8 cellular contexts compared by ENCODE assay signal in the genomic region with DNA sequence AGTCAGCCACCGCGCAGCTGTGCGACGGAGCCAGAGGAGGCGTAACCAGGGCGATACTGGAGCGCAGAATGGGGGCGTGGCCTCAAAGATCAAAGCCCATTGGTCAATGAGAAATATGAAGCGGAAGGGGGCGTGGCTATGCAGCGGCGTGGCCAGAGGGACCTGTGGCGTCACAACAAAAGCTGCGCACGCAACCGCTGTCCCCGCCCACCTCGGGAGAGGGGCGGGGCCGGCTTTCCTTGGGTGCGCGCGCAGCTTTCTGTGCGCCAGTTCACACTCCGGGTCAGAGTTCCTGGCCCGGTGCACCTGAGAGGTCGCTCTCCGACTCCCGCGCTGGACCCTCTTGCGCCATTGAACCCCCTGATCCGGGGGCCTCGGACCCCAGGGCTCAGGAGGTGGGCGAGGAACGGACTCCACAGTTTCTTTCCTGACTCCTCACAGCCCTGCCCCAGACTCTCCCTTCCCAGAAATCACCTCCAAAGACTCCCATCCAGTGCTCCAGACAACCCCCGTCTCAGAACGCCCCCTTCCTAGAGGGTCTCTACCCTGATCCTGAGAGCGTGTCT. TPM values are rescaled to one million over a fixed set of nuclear protein-coding genes. Genes with fewer than 3 reads are reported as not detected.
A peak's percentile ranks its signal among the peaks of the same experiment; 100 is the strongest.
DNase-seq lines count a peak whose midpoint lies in the region; ATAC-seq and TF ChIP-seq lines count a peak whose summit lies in the region.

A gene (plus strand): TSS at position 269 of the 566 bp plus-strand sequence.

- H3K27me3 ChIP-seq in colonic mucosa: no peaks in the 10 kb centered on the region

- H3K9ac ChIP-seq in colonic mucosa (ENCODE audit: low read depth in 2 of 2, low read length in 2 of 2): peak within 1 kb of the TSS; percentile 94 to 98

- TF ChIP-seq CTCF in colonic mucosa (IDR thresholded peaks at IDR 0.05): no peak

- peak within 1 kb of the TSS; percentile 93 for H3K4me3 Mint-ChIP-seq in activated CD4-positive, alpha-beta T cell treated with anti-CD3 and anti-CD28 coated beads, Interleukin-2, amount 10 ng/mL, durations not matched to agents 24 days and 14 days

- no peaks in the 10 kb centered on the region for H3K9me3 ChIP-seq in colonic mucosa

- H3K9me3 Mint-ChIP-seq in activated CD4-positive, alpha-beta T cell treated with anti-CD3 and anti-CD28 coated beads, Interleukin-2, amount 10 ng/mL, durations not matched to agents 24 days and 14 days: no peaks in the 10 kb centered on the region

- peaks cover 45% of the 10 kb centered on the region for H3K4me1 Mint-ChIP-seq in activated CD4-positive, alpha-beta T cell treated with anti-CD3 and anti-CD28 coated beads, Interleukin-2, amount 10 ng/mL, durations not matched to agents 24 days and 14 days

- H3K27ac ChIP-seq in colonic mucosa: peak within 1 kb of the TSS; percentile 69

- peaks cover 28% of the 10 kb centered on the region for H3K36me3 Mint-ChIP-seq in activated CD4-positive, alpha-beta T cell treated with anti-CD3 and anti-CD28 coated beads, Interleukin-2, amount 10 ng/mL, durations not matched to agents 24 days and 14 days (ENCODE audit: low read depth)

- intact Hi-C loops in activated CD4-positive, alpha-beta T cell treated with anti-CD3 and anti-CD28 coated beads, Interleukin-2, amount 10 ng/mL, durations not matched to agents 24 days and 14 days (cut with micrococcal nuclease): loop anchor here (1.0 kb wide), 5 partner anchors 26 to 148 kb away; a partner anchor contains a TSS
- intact Hi-C loops in colonic mucosa (cut with DNase I) (no loop called here), left colon (cut with DNase I, micrococcal nuclease) (no loop called here)

- DNase-seq in C1 segment of cervical spinal cord (lab: John Stamatoyannopoulos, UW) (peak; percentile 95 to 99 (median 98)), NCI-H526 treated with DMSO at 0.1 percent for 48 hours (lab: John Stamatoyannopoulos, UW) (peak; percentile 91), colonic mucosa (peak; percentile 100), left colon (peak; percentile 100)
- peak; percentile 100 for DNase-seq in activated CD4-positive, alpha-beta T cell treated with anti-CD3 and anti-CD28 coated beads, Interleukin-2, amount 10 ng/mL, durations not matched to agents 24 days and 14 days
- DNase-seq in stimulated activated CD4-positive, alpha-beta T cell treated with anti-CD3 and anti-CD28 coated beads, Interleukin-1b, Interleukin-23, amount 100 ng/mL, for 4 hours (ENCODE audit: low read depth in 2 of 2): peak; percentile 99 to 100

- peaks cover 7% of the 10 kb centered on the region for H3K4me1 ChIP-seq in colonic mucosa

- H3K36me3 ChIP-seq in colonic mucosa: peaks cover 9% of the 10 kb centered on the region

- ATAC-seq in GM19351 (IDR thresholded peaks at IDR 0.05; ENCODE audit: unreplicated experiment) (peak; percentile 92), HG03520 (IDR thresholded peaks at IDR 0.05; ENCODE audit: unreplicated experiment) (peak; percentile 95), left colon (peak; percentile 95)

- H3K27me3 Mint-ChIP-seq in activated CD4-positive, alpha-beta T cell treated with anti-CD3 and anti-CD28 coated beads, Interleukin-2, amount 10 ng/mL, durations not matched to agents 24 days and 14 days: peaks cover 3% of the 10 kb centered on the region

- peak within 1 kb of the TSS; percentile 95 for H3K27ac Mint-ChIP-seq in activated CD4-positive, alpha-beta T cell treated with anti-CD3 and anti-CD28 coated beads, Interleukin-2, amount 10 ng/mL, durations not matched to agents 24 days and 14 days

- peak within 1 kb of the TSS; percentile 58 for H3K4me3 ChIP-seq in colonic mucosa

RNA-seq across cellular contexts. Expression of the gene that starts here (rescaled TPM):
- total RNA-seq in activated CD4-positive, alpha-beta T cell treated with anti-CD3 and anti-CD28 coated beads, Interleukin-2, amount 10 ng/mL, durations not matched to agents 24 days and 14 days: 13.6 and 14.3 TPM in 2 replicates
- 10 to 100 TPM; 14.4 to 24.2 TPM for total RNA-seq in colonic mucosa
- total RNA-seq in left colon: 10 to 100 TPM; 11.0 to 13.2 TPM

Comparison
In these comparisons a context has a peak if more than half of its experiments do, and no peak if none do; other contexts are left out.
1. Peak in every context shown above with its lines: DNase-seq, ATAC-seq, H3K4me3 ChIP-seq and H3K27ac ChIP-seq.